Comparison of ENCODE assay signal across 8 cellular contexts in genomic region chr12:20463920-20464524, GRCh38.
A peak's percentile ranks its signal among the peaks of the same experiment; 100 is the strongest.
DNase-seq lines count a peak whose midpoint lies in the region; ATAC-seq, FAIRE-seq and TF ChIP-seq lines count a peak whose summit lies in the region.

No MANE protein-coding gene starts in this region.

- H3K27ac ChIP-seq in cardiac muscle cell: no peak overlapping the region

- intact Hi-C loops in Right ventricle myocardium inferior (cut with DNase I): loop anchor here (5.0 kb wide), 1 partner anchor 138 kb away; no protein-coding TSS in a partner anchor

- peak in 1 of 2 donors; percentile 23 for DNase-seq in cardiac muscle cell (ENCODE audit: low read depth in 1 of 2, low spot score in 1 of 2)
- DNase-seq in Right ventricle myocardium inferior (ENCODE audit: missing footprints): no peak
- peak; percentile 3 for DNase-seq in NCI-H526 treated with DMSO at 0.1 percent for 48 hours (lab: John Stamatoyannopoulos, UW)
- peak; percentile 52 for DNase-seq in fibroblast of the aortic adventitia (ENCODE audit: low read depth)
- peak; percentile 13 for DNase-seq in urothelium cell line (ENCODE audit: low spot score)
- DNase-seq in activated naive CD4-positive, alpha-beta T cell treated with Interleukin-2 at 50 U/mL for 16 hours: no peak
- DNase-seq in activated CD8-positive, alpha-beta memory T cell treated with anti-CD3 and anti-CD28 coated beads, Interleukin-2, amount 50 U/mL, for 4 hours: no peak

- no peaks in the 10 kb centered on the region for H3K4me1 ChIP-seq in cardiac muscle cell (ENCODE audit: low read depth)

- H3K9me3 ChIP-seq in cardiac muscle cell (ENCODE audit: low read depth): no peaks in the 10 kb centered on the region

- no peak for ATAC-seq in Right ventricle myocardium inferior
- ATAC-seq in HG03025 (IDR thresholded peaks at IDR 0.05; ENCODE audit: low FRiP score, unreplicated experiment): no peak

- no peaks in the 10 kb centered on the region for H3K27me3 ChIP-seq in cardiac muscle cell

- H3K36me3 ChIP-seq in cardiac muscle cell: no peaks in the 10 kb centered on the region

- peak; percentile 61 for TF ChIP-seq CTCF in cardiac muscle cell (IDR thresholded peaks at IDR 0.05; ENCODE audit: low read depth, low read length)
- TF ChIP-seq CTCF in fibroblast of the aortic adventitia (IDR thresholded peaks at IDR 0.05; ENCODE audit: insufficient read depth, low read length): peak; percentile 68

- H3K4me3 ChIP-seq in cardiac muscle cell (no peak overlapping the region), fibroblast of the aortic adventitia (ENCODE audit: low read depth, low read length) (no peak overlapping the region)

- no peak for FAIRE-seq in urothelium cell line (lab: Jason Lieb, UNC)

Comparison
In these comparisons a context has a peak if more than half of its experiments do, and no peak if none do; other contexts are left out.
1. DNase-seq: peak in NCI-H526 treated with DMSO at 0.1 percent for 48 hours (single experiment), fibroblast of the aortic adventitia (single experiment) and urothelium cell line (single experiment); none in Right ventricle myocardium inferior (single experiment), activated naive CD4-positive, alpha-beta T cell treated with Interleukin-2 at 50 U/mL for 16 hours (single experiment) and activated CD8-positive, alpha-beta memory T cell treated with anti-CD3 and anti-CD28 coated beads, Interleukin-2, amount 50 U/mL, for 4 hours (single experiment).